In genomic region chr17:18636237-18636636, GRCh38 we compare ENCODE assay signal across 18 cellular contexts. TPM values are rescaled to one million over a fixed set of nuclear protein-coding genes. Genes with fewer than 3 reads are reported as not detected.
"Had no signal": no experiment of that assay in that cellular context is flagged by ENCODE, and none has a peak within 500 bp of the region (broad histone marks: within the 10 kb centered on the region; RNA-seq: fewer than 3 reads in every experiment).

No MANE protein-coding gene starts in this region.

RNA-seq across cellular contexts. Expression of gene TBC1D28, which starts 8.0 kb away (rescaled TPM):
- total RNA-seq: activated CD4-positive, alpha-beta memory T cell treated with anti-CD3 and anti-CD28 coated beads, Interleukin-2, amount 10 ng/mL, durations not matched to agents 7 days and 5 days; activated CD4-positive, alpha-beta T cell treated with anti-CD3 and anti-CD28 coated beads, Interleukin-2, amount 10 ng/mL, durations not matched to agents 7 days and 5 days; activated naive CD8-positive, alpha-beta T cell treated with anti-CD3 and anti-CD28 coated beads, Interleukin-2, amount 10 ng/mL, durations not matched to agents 7 days and 5 days; ascending aorta; breast epithelium; colonic mucosa; fibroblast of villous mesenchyme; gastroesophageal sphincter; kidney epithelial cell; lower leg skin; naive thymus-derived CD4-positive, alpha-beta T cell; pancreas; subcutaneous adipose tissue; thoracic aorta; vagina had no signal
- polyA plus RNA-seq: immature natural killer cell; naive thymus-derived CD4-positive, alpha-beta T cell; pancreas; sigmoid colon; small intestine had no signal
